28 cellular contexts compared by ENCODE assay signal in genomic region chr1:11868331-11868730, GRCh38. TPM values are rescaled to one million over a fixed set of nuclear protein-coding genes. Genes with fewer than 3 reads are reported as not detected.
DNase-seq lines count a peak whose midpoint lies in the region; ATAC-seq, FAIRE-seq and TF ChIP-seq lines count a peak whose summit lies in the region.
"Had no signal": no experiment of that assay in that cellular context is flagged by ENCODE, and none has a peak within 500 bp of the region (broad histone marks: within the 10 kb centered on the region; RNA-seq: fewer than 3 reads in every experiment).

No MANE protein-coding gene starts in this region.

- H3K4ac ChIP-seq in mesendoderm (ENCODE audit: low read depth, low read length), result no peak overlapping the region
- H3K4ac ChIP-seq in trophoblast cell (ENCODE audit: low read depth, low read length), result no peak overlapping the region

- no peak overlapping the region for H2BK5ac ChIP-seq in mesendoderm (ENCODE audit: low read length)
- no peak overlapping the region for H2BK5ac ChIP-seq in trophoblast cell (ENCODE audit: low read depth, low read length, poor library complexity)

- no peak overlapping the region for H4K5ac ChIP-seq in mesendoderm (ENCODE audit: low read length)

- H4K12ac ChIP-seq in trophoblast cell (ENCODE audit: low read depth, low read length), result no peak overlapping the region

- intact Hi-C loops in spleen (cut with DNase I; ENCODE audit: low total_unique reads), result no loop called here
- intact Hi-C loops in sigmoid colon (cut with DNase I), result no loop called here

- CTCF ChIA-PET in HEK293 (lab: Yijun Ruan, JAX), result interaction anchor here (0.6 kb wide), 1 partner anchor 142 kb away, joined by 4 read pairs; no protein-coding TSS in a partner anchor

- H2BK12ac ChIP-seq in trophoblast cell (ENCODE audit: low read length), result no peak overlapping the region

- no peak for TF ChIP-seq POLR2A in spleen (IDR thresholded peaks at IDR 0.05)
- TF ChIP-seq POLR2A in GM12892 (IDR thresholded peaks at IDR 0.05; ENCODE audit: low read depth, low read length), result no peak
- TF ChIP-seq POLR2A in sigmoid colon (IDR thresholded peaks at IDR 0.05), result no peak

- ATAC-seq in GM21515 (IDR thresholded peaks at IDR 0.05; ENCODE audit: unreplicated experiment), result no peak
- ATAC-seq: CD8-positive, alpha-beta T cell; GM12878 had no signal

- H3K27ac ChIP-seq in HEK293 (ENCODE audit: extremely low read depth, low read depth, low read length) (no peak overlapping the region), mesendoderm (ENCODE audit: low read depth, low read length) (no peak overlapping the region), trophoblast cell (ENCODE audit: low read depth, low read length) (no peak overlapping the region), spleen (no peak overlapping the region), sigmoid colon (no peak overlapping the region)
- H3K27ac ChIP-seq: BLaER1 had no signal

- no peak overlapping the region for H2AK5ac ChIP-seq in mesendoderm (ENCODE audit: low read length)
- no peak overlapping the region for H2AK5ac ChIP-seq in trophoblast cell (ENCODE audit: low read length)

- H3K79me2 ChIP-seq in mesendoderm (ENCODE audit: control insufficient read depth, insufficient read depth, low read length) (no peaks in the 10 kb centered on the region), trophoblast cell (ENCODE audit: control insufficient read depth, insufficient read depth, low read length, poor library complexity) (no peaks in the 10 kb centered on the region)

- no peak for TF ChIP-seq CTCF in HEK293 (tag by site-specific recombination; IDR thresholded peaks at IDR 0.05)
- TF ChIP-seq CTCF in spleen (IDR thresholded peaks at IDR 0.05 in 8 of 11, conservative IDR thresholded peaks at IDR 0.05 in 3 of 11), result no peak
- TF ChIP-seq CTCF in sigmoid colon (IDR thresholded peaks at IDR 0.05), result no peak

- H3K4me1 ChIP-seq in HEK293 (ENCODE audit: control insufficient read depth, insufficient read depth, low read length) (no peaks in the 10 kb centered on the region), mesendoderm (ENCODE audit: control insufficient read depth, low read depth, low read length) (no peaks in the 10 kb centered on the region), trophoblast cell (ENCODE audit: control insufficient read depth in 1 of 2, insufficient read depth in 2 of 2, low read length in 2 of 2) (no peaks in the 10 kb centered on the region), spleen (no peaks in the 10 kb centered on the region), sigmoid colon (no peaks in the 10 kb centered on the region)
- H3K4me1 ChIP-seq: BE2C, Caco-2 had no signal

- no peak for TF ChIP-seq EP300 in sigmoid colon (IDR thresholded peaks at IDR 0.05)

- H2AFZ ChIP-seq in trophoblast cell (ENCODE audit: insufficient read depth, low read length, poor library complexity), result no peak overlapping the region

- H4K91ac ChIP-seq in trophoblast cell (ENCODE audit: low read depth, low read length), result no peak overlapping the region

- DNase-seq in NCI-H226, result peak; percentile 50
- peak; percentile 74 for DNase-seq in mesendoderm
- peak; percentile 17 to 66 for DNase-seq in trophoblast cell
- no peak for DNase-seq in spleen
- DNase-seq in GM12892 (ENCODE audit: insufficient read length), result no peak
- DNase-seq in sigmoid colon, result no peak
- DNase-seq: 8988T; ACHN; BE2C; C1 segment of cervical spinal cord; Caco-2; Calu3; CD4-positive, CD25-positive, alpha-beta regulatory T cell; CD8-positive, alpha-beta T cell; DMS79 treated with DMSO at 0.1 percent for 48 hours; EL; GDM1 had no signal

- H3K56ac ChIP-seq in mesendoderm (ENCODE audit: low read length), result no peak overlapping the region

- POLR2A ChIA-PET in HEK293 (lab: Yijun Ruan, JAX), result no interaction called here

- H3K27me3 ChIP-seq in mesendoderm (ENCODE audit: insufficient read depth, low read length, poor library complexity), result no peaks in the 10 kb centered on the region
- H3K27me3 ChIP-seq in trophoblast cell (ENCODE audit: insufficient read depth, low read length), result no peaks in the 10 kb centered on the region
- peaks cover 0 to 33% (median 0%) of the 10 kb centered on the region in 7 donors for H3K27me3 ChIP-seq in spleen (replicated peaks in 1 of 7)
- peaks cover 0 to 9% (median 0%) of the 10 kb centered on the region in 3 donors for H3K27me3 ChIP-seq in sigmoid colon
- H3K27me3 ChIP-seq: BE2C, BLaER1 had no signal

- H4K8ac ChIP-seq in mesendoderm (ENCODE audit: low read depth, low read length) (no peak overlapping the region), trophoblast cell (ENCODE audit: low read depth, low read length) (no peak overlapping the region)

- H3K79me1 ChIP-seq in mesendoderm (ENCODE audit: low read length) (no peaks in the 10 kb centered on the region), trophoblast cell (ENCODE audit: low read length) (no peaks in the 10 kb centered on the region)

- no CpG with 5 or more reads among the region's 6 CpGs for whole genome bisulfite sequencing in mesendoderm (ENCODE audit: extremely low coverage, insufficient coverage, low lambda C conversion rate)
- no CpG with 5 or more reads among the region's 6 CpGs for WGBS in trophoblast cell (ENCODE audit: extremely low coverage, insufficient coverage, insufficient read length)
- WGBS in spleen, 5 donors, result 64 to 77% (median 76%) methylated on average over 6 of the region's 6 CpGs
- WGBS in sigmoid colon, 2 donors, result 76 to 82% methylated on average over 6 of the region's 6 CpGs

- H3K23ac ChIP-seq in mesendoderm (ENCODE audit: low read length) (no peak overlapping the region), trophoblast cell (ENCODE audit: low read length) (no peak overlapping the region)

- no peak overlapping the region for H3K4me2 ChIP-seq in mesendoderm (ENCODE audit: low read length)
- H3K4me2 ChIP-seq in trophoblast cell (ENCODE audit: low read length), result no peak overlapping the region
- H3K4me2 ChIP-seq: BLaER1 had no signal

- H3K9me3 ChIP-seq in HEK293 (ENCODE audit: control insufficient read depth, insufficient read depth, low read depth, low read length) (no peaks in the 10 kb centered on the region), trophoblast cell (ENCODE audit: insufficient read depth, low read depth, low read length) (no peaks in the 10 kb centered on the region), spleen (no peaks in the 10 kb centered on the region), sigmoid colon (no peaks in the 10 kb centered on the region)
- H3K9me3 ChIP-seq: BE2C, BLaER1, Caco-2 had no signal

- H3K18ac ChIP-seq in mesendoderm (ENCODE audit: low read length) (no peak overlapping the region), trophoblast cell (ENCODE audit: low read length) (no peak overlapping the region)

- H3K36me3 ChIP-seq in HEK293 (ENCODE audit: control insufficient read depth in 2 of 2, insufficient read depth in 1 of 2, low read length in 2 of 2), result no peaks in the 10 kb centered on the region
- no peaks in the 10 kb centered on the region for H3K36me3 ChIP-seq in mesendoderm (ENCODE audit: control insufficient read depth, insufficient read depth, low read length)
- no peaks in the 10 kb centered on the region for H3K36me3 ChIP-seq in trophoblast cell (ENCODE audit: control insufficient read depth in 1 of 2, insufficient read depth in 2 of 2, low read length in 2 of 2)
- no peaks in the 10 kb centered on the region for H3K36me3 ChIP-seq in spleen
- H3K36me3 ChIP-seq in sigmoid colon, result no peaks in the 10 kb centered on the region
- H3K36me3 ChIP-seq: BE2C, BLaER1 had no signal

- H2BK120ac ChIP-seq in mesendoderm (ENCODE audit: low read depth, low read length) (no peak overlapping the region), trophoblast cell (ENCODE audit: insufficient read depth, low read length, poor library complexity) (no peak overlapping the region)

- no peak overlapping the region for H3K9ac ChIP-seq in mesendoderm (ENCODE audit: low read length)
- no peak overlapping the region for H3K9ac ChIP-seq in trophoblast cell (ENCODE audit: low read length)
- H3K9ac ChIP-seq: BLaER1 had no signal

- H2BK15ac ChIP-seq in mesendoderm (replicated peaks; ENCODE audit: low read depth), result no peak overlapping the region

- H3K4me3 ChIP-seq in HEK293 (ENCODE audit: low read depth, low read length) (no peak overlapping the region), mesendoderm (ENCODE audit: low read length) (no peak overlapping the region), trophoblast cell (ENCODE audit: low read depth, low read length) (no peak overlapping the region), spleen (no peak overlapping the region), sigmoid colon (no peak overlapping the region)
- H3K4me3 ChIP-seq: BLaER1, GM12878 had no signal

- H3K14ac ChIP-seq in trophoblast cell (ENCODE audit: low read length), result no peak overlapping the region

- no peak for FAIRE-seq in GM12892 (lab: Jason Lieb, UNC)
- FAIRE-seq: A204.1, D721Med, GM12878, GM19239 had no signal

TF ChIP-seq in HEK293, 187 proteins besides CTCF, POLR2A, EP300 and RAD21:
- peak; percentile 58 for TF ChIP-seq GLIS1 (tag by site-specific recombination; IDR thresholded peaks at IDR 0.05)
- TF ChIP-seq ZNF660 (tag by site-specific recombination; IDR thresholded peaks at IDR 0.05), result no peak

RNA-seq across cellular contexts. Expression of gene NPPB, which starts 9.6 kb away (rescaled TPM):
- polyA plus RNA-seq in mesendoderm (2013, experiment 1 of 2), result 102 TPM
- 106 TPM for polyA plus RNA-seq in mesendoderm (2013, experiment 2 of 2)
- polyA plus RNA-seq in trophoblast cell (2013), result 59.2 and 70.8 TPM in 2 replicates
- not detected for total RNA-seq in spleen
- polyA plus RNA-seq in spleen, result under 1 TPM; 0.38 to 0.80 (median 0.57) TPM
- polyA plus RNA-seq in GM12892 (2012; ENCODE audit: missing spikeins), result not detected
- not detected for total RNA-seq in sigmoid colon
- polyA plus RNA-seq in sigmoid colon, result 1 to 10 TPM in 2 of 3 donors, not detected in 1; 2.0 to 8.4 TPM
- total RNA-seq: A673; Calu3; CD4-positive, CD25-positive, alpha-beta regulatory T cell; CD8-positive, alpha-beta T cell; G401; GM12878 had no signal
- polyA plus RNA-seq: AG04450; CD14-positive monocyte; CD4-positive, CD25-positive, alpha-beta regulatory T cell; GM12878 had no signal

RNA-seq across cellular contexts. Expression of gene NPPA, which starts 20.7 kb away (rescaled TPM):
- polyA plus RNA-seq in mesendoderm (2013, experiment 1 of 2), result 0.25 TPM
- 0.53 TPM for polyA plus RNA-seq in mesendoderm (2013, experiment 2 of 2)
- not detected in 2 replicates for polyA plus RNA-seq in trophoblast cell (2013)
- 1 to 10 TPM in 1 of 7 donors, not detected in 6; 2.6 TPM for total RNA-seq in spleen
- polyA plus RNA-seq in spleen, result 1 to 10 TPM in 1 of 3 donors, under 1 TPM in 2; 0.22 to 2.9 (median 0.24) TPM
- polyA plus RNA-seq in GM12892 (2012; ENCODE audit: missing spikeins), result 0.83 TPM
- total RNA-seq in sigmoid colon, result not detected
- 1 to 10 TPM in 1 of 3 donors, under 1 TPM in 1, not detected in 1; 0.92 to 8.6 TPM for polyA plus RNA-seq in sigmoid colon
- total RNA-seq: A673; Caco-2; Calu3; CD4-positive, CD25-positive, alpha-beta regulatory T cell; CD8-positive, alpha-beta T cell; G401; GM12878 had no signal
- polyA plus RNA-seq: AG04450; CD14-positive monocyte; CD4-positive, CD25-positive, alpha-beta regulatory T cell had no signal

RNA-seq across cellular contexts. Expression of gene KIAA2013, which starts 57.9 kb away (rescaled TPM):
- 25.8 TPM for polyA plus RNA-seq in mesendoderm (2013, experiment 1 of 2)
- polyA plus RNA-seq in mesendoderm (2013, experiment 2 of 2), result 26.2 TPM
- 29.2 and 29.9 TPM in 2 replicates for polyA plus RNA-seq in trophoblast cell (2013)
- total RNA-seq in spleen (10 to 100 TPM; 39.0 to 93.0 (median 45.8) TPM), sigmoid colon (10 to 100 TPM; 46.6 to 86.7 (median 66.6) TPM)
- polyA plus RNA-seq in spleen (10 to 100 TPM; 20.7 to 36.2 (median 26.5) TPM), sigmoid colon (10 to 100 TPM; 26.4 to 61.2 (median 28.9) TPM)
- polyA plus RNA-seq in GM12892 (2012; ENCODE audit: missing spikeins), result 16.6 TPM

Comparison
In these comparisons a context has a peak if more than half of its experiments do, and no peak if none do; other contexts are left out.
1. DNase-seq: peak in NCI-H226 (single experiment), mesendoderm (single experiment) and trophoblast cell (2 of 2); none in spleen (single experiment), GM12892 (single experiment) and sigmoid colon (single experiment).